In the genomic region with DNA sequence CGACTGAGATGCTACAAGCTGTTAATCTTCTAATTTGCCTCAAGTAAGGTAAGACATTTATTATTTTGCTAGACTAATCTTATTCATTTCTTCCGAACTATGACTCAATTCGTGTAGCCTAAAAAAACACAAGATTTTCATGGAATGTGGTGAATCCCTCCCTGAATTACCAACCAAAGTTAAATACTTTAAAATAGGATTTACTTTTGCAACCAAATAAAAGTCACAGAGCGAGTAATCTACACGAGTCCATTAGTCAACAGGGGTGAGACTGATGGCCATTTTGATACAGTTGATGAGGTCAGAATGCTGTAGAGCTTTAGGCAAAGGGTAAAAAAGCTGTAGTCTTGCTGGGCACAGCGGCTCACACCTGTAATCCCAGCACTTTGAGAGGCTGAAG, we compare ENCODE assay signal across 1 cellular context.
TF ChIP-seq lines count a peak whose summit lies in the region.

No MANE protein-coding gene starts in this region.

TF ChIP-seq in WTC11, 78 proteins besides CTCF, POLR2A, EP300 and RAD21:
- TF ChIP-seq, protein P1, sequence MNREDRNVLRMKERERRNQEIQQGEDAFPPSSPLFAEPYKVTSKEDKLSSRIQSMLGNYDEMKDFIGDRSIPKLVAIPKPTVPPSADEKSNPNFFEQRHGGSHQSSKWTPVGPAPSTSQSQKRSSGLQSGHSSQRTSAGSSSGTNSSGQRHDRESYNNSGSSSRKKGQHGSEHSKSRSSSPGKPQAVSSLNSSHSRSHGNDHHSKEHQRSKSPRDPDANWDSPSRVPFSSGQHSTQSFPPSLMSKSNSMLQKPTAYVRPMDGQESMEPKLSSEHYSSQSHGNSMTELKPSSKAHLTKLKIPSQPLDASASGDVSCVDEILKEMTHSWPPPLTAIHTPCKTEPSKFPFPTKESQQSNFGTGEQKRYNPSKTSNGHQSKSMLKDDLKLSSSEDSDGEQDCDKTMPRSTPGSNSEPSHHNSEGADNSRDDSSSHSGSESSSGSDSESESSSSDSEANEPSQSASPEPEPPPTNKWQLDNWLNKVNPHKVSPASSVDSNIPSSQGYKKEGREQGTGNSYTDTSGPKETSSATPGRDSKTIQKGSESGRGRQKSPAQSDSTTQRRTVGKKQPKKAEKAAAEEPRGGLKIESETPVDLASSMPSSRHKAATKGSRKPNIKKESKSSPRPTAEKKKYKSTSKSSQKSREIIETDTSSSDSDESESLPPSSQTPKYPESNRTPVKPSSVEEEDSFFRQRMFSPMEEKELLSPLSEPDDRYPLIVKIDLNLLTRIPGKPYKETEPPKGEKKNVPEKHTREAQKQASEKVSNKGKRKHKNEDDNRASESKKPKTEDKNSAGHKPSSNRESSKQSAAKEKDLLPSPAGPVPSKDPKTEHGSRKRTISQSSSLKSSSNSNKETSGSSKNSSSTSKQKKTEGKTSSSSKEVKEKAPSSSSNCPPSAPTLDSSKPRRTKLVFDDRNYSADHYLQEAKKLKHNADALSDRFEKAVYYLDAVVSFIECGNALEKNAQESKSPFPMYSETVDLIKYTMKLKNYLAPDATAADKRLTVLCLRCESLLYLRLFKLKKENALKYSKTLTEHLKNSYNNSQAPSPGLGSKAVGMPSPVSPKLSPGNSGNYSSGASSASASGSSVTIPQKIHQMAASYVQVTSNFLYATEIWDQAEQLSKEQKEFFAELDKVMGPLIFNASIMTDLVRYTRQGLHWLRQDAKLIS (CRISPR knock-in tag; IDR thresholded peaks at IDR 0.05; ENCODE audit: borderline replicate concordance): no peak
- TF ChIP-seq, protein P2, sequence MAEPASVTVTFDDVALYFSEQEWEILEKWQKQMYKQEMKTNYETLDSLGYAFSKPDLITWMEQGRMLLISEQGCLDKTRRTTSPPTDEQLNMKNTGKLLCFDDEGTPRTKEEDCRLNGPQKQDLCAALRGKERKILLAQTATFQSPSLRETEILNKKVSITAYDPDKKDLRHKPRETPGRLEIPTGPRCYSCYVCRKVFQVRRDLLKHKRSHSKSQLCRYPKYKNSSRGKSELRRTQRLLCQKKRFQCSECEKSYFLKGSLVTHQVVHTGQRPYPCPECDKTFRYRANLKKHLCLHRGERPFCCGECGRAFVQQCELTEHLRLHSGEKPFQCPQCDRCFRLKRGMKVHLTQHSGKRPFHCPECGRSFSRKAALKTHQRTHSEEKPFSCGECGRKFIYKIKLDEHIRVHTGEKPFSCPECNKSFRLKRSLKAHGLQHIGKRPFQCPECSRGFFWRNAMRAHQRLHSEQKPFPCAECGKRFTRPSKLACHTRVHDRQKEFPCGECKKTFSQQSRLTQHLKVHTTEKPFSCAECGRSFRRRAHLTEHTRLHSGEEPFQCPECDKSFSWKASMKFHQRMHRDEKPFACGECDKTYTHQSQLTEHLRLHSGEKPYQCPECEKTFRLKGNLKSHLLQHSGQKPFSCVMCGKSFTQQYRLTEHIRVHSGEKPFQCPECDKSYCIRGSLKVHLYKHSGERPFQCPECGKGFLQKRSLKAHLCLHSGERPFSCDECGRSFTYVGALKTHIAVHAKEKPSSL (CRISPR knock-in tag; conservative IDR thresholded peaks at IDR 0.05): no peak
- TF ChIP-seq JAZF1 (CRISPR knock-in tag; IDR thresholded peaks at IDR 0.05) (no peak), CREB1 (CRISPR knock-in tag; IDR thresholded peaks at IDR 0.05) (no peak), GRHL2 (CRISPR knock-in tag; IDR thresholded peaks at IDR 0.05; ENCODE audit: insufficient replicate concordance, severe bottlenecking) (no peak), RORB (CRISPR knock-in tag; IDR thresholded peaks at IDR 0.05) (no peak), NR3C1 (CRISPR knock-in tag; conservative IDR thresholded peaks at IDR 0.05; ENCODE audit: low read depth) (no peak), ZNF219 (CRISPR knock-in tag; IDR thresholded peaks at IDR 0.05; ENCODE audit: borderline replicate concordance) (no peak), KAT7 (CRISPR knock-in tag; IDR thresholded peaks at IDR 0.05; ENCODE audit: borderline replicate concordance) (no peak), FOXP1 (CRISPR knock-in tag; IDR thresholded peaks at IDR 0.05; ENCODE audit: borderline replicate concordance) (no peak), MYBL2 (CRISPR knock-in tag; IDR thresholded peaks at IDR 0.05) (no peak), ZBTB21 (CRISPR knock-in tag; IDR thresholded peaks at IDR 0.05; ENCODE audit: borderline replicate concordance) (no peak), IRF2 (CRISPR knock-in tag; IDR thresholded peaks at IDR 0.05; ENCODE audit: borderline replicate concordance, low read depth) (no peak), NR1H2 (CRISPR knock-in tag; IDR thresholded peaks at IDR 0.05) (no peak), ZNF317 (CRISPR knock-in tag; IDR thresholded peaks at IDR 0.05; ENCODE audit: borderline replicate concordance, low read depth) (no peak), RELA (CRISPR knock-in tag; IDR thresholded peaks at IDR 0.05; ENCODE audit: borderline replicate concordance) (no peak)
- TF ChIP-seq, protein P3, sequence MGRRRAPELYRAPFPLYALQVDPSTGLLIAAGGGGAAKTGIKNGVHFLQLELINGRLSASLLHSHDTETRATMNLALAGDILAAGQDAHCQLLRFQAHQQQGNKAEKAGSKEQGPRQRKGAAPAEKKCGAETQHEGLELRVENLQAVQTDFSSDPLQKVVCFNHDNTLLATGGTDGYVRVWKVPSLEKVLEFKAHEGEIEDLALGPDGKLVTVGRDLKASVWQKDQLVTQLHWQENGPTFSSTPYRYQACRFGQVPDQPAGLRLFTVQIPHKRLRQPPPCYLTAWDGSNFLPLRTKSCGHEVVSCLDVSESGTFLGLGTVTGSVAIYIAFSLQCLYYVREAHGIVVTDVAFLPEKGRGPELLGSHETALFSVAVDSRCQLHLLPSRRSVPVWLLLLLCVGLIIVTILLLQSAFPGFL (CRISPR knock-in tag; IDR thresholded peaks at IDR 0.05; ENCODE audit: borderline replicate concordance): no peak
- TF ChIP-seq, protein P4, sequence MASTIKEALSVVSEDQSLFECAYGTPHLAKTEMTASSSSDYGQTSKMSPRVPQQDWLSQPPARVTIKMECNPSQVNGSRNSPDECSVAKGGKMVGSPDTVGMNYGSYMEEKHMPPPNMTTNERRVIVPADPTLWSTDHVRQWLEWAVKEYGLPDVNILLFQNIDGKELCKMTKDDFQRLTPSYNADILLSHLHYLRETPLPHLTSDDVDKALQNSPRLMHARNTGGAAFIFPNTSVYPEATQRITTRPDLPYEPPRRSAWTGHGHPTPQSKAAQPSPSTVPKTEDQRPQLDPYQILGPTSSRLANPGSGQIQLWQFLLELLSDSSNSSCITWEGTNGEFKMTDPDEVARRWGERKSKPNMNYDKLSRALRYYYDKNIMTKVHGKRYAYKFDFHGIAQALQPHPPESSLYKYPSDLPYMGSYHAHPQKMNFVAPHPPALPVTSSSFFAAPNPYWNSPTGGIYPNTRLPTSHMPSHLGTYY (CRISPR knock-in tag; IDR thresholded peaks at IDR 0.05): no peak
- TF ChIP-seq, protein P5, sequence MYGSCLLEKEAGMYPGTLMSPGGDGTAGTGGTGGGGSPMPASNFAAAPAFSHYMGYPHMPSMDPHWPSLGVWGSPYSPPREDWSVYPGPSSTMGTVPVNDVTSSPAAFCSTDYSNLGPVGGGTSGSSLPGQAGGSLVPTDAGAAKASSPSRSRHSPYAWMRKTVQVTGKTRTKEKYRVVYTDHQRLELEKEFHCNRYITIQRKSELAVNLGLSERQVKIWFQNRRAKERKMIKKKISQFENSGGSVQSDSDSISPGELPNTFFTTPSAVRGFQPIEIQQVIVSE (CRISPR knock-in tag; IDR thresholded peaks at IDR 0.05; ENCODE audit: borderline replicate concordance): no peak
- TF ChIP-seq, protein P6, sequence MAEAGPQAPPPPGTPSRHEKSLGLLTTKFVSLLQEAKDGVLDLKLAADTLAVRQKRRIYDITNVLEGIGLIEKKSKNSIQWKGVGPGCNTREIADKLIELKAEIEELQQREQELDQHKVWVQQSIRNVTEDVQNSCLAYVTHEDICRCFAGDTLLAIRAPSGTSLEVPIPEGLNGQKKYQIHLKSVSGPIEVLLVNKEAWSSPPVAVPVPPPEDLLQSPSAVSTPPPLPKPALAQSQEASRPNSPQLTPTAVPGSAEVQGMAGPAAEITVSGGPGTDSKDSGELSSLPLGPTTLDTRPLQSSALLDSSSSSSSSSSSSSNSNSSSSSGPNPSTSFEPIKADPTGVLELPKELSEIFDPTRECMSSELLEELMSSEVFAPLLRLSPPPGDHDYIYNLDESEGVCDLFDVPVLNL (CRISPR knock-in tag; IDR thresholded peaks at IDR 0.05; ENCODE audit: borderline replicate concordance, low read depth): no peak
